Comparison of ENCODE assay signal across 26 cellular contexts in the genomic region with DNA sequence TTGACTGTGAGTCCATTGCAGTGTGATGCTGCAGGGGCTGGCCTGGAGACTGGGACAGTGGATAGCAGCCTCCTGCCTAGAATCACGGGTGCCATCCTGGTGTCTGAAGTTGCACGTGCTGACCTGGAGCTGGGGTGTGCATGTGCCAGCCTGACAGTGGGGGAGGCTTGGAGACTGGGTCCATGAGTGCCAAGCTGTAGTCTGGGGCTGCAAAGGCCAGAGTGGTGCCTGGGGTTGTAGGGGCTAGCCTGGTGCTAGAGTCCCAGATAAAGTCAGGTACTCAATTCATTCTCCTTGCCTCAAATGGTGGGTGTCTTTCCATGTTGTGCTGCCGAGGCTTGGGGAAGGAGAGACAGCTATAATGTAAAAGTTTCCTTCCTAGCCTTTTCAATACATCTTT.
DNase-seq lines count a peak whose midpoint lies in the region; ATAC-seq, FAIRE-seq and TF ChIP-seq lines count a peak whose summit lies in the region.
"Had no signal": no experiment of that assay in that cellular context is flagged by ENCODE, and none has a peak within 500 bp of the region (broad histone marks: within the 10 kb centered on the region; RNA-seq: fewer than 3 reads in every experiment).

No MANE protein-coding gene starts in this region.

- H3K9me3 ChIP-seq in H1 (ENCODE audit: insufficient read depth in 2 of 2, low read depth in 1 of 2, low read length in 1 of 2) (no peaks in the 10 kb centered on the region), neuronal stem cell (replicated peaks in 1 of 2; ENCODE audit: control insufficient read depth in 2 of 2, insufficient read depth in 1 of 2, low read depth in 1 of 2, low read length in 2 of 2) (peaks cover 2 to 30% of the 10 kb centered on the region in 2 donors), aorta (ENCODE audit: control insufficient read depth, low read length) (no peaks in the 10 kb centered on the region)
- H3K9me3 ChIP-seq: A549, BE2C, HAP-1 had no signal

- no peaks in the 10 kb centered on the region for H3K79me2 ChIP-seq in H1 (ENCODE audit: control insufficient read depth in 1 of 2, insufficient read depth in 2 of 2, low read length in 2 of 2)

- H4K8ac ChIP-seq in H1 (ENCODE audit: extremely low read depth, insufficient read depth, low read length) (no peak overlapping the region), neuronal stem cell (ENCODE audit: low read depth, low read length) (no peak overlapping the region)

- H3K18ac ChIP-seq in H1 (ENCODE audit: extremely low read depth, low read length) (no peak overlapping the region), neuronal stem cell (ENCODE audit: low read length) (peak overlapping the region; percentile 92)

- no peak for FAIRE-seq in H1 (lab: Jason Lieb, UNC)
- FAIRE-seq: A549, D721Med, GM12878, GM19239, H54 had no signal

- H2BK20ac ChIP-seq in H1 (ENCODE audit: low read length), result 0 out of 2 replicates have a peak overlapping the region, but pooled peaks have one; percentile 48

- H2BK15ac ChIP-seq in H1 (ENCODE audit: low read length), result no peak overlapping the region
- peak overlapping the region; percentile 2 for H2BK15ac ChIP-seq in neuronal stem cell (ENCODE audit: low read length)

- TF ChIP-seq CTCF in H1 (IDR thresholded peaks at IDR 0.05; ENCODE audit: control extremely low read depth in 1 of 3, insufficient read depth in 1 of 3, low read depth in 1 of 3, low read length in 3 of 3), result no peak

- H3K27ac ChIP-seq in H1 (ENCODE audit: low read depth, low read length), result no peak overlapping the region
- H3K27ac ChIP-seq in neuronal stem cell (replicated peaks; ENCODE audit: low read length), result no peak overlapping the region
- H3K27ac ChIP-seq in aorta (ENCODE audit: low read depth in 1 of 2, low read length in 2 of 2), result no peak overlapping the region
- H3K27ac ChIP-seq: A549; BLaER1 treated with 17β-estradiol and CSF1 and Interleukin-3, amounts not matched to agents 10 nM and 100 nM had no signal

- H2AFZ ChIP-seq in H1 (ENCODE audit: low read length) (no peak overlapping the region), neuronal stem cell (ENCODE audit: low read length) (no peak overlapping the region)
- H2AFZ ChIP-seq: GM23338 had no signal

- H3K4ac ChIP-seq in H1 (replicated peaks; ENCODE audit: insufficient read length, low read depth, low read length) (no peak overlapping the region), neuronal stem cell (ENCODE audit: low read length) (peak overlapping the region; percentile 77)

- no peak overlapping the region for H3K23ac ChIP-seq in H1 (ENCODE audit: insufficient read length)
- H3K23ac ChIP-seq in neuronal stem cell (ENCODE audit: low read depth, low read length, poor library complexity), result no peak overlapping the region

- H3K4me2 ChIP-seq in H1 (ENCODE audit: insufficient read depth in 1 of 2, low read depth in 2 of 2, low read length in 2 of 2), result no peak overlapping the region
- no peak overlapping the region for H3K4me2 ChIP-seq in neuronal stem cell (ENCODE audit: insufficient read depth, low read length, poor library complexity, severe bottlenecking)
- H3K4me2 ChIP-seq: A549; BLaER1 treated with 17β-estradiol and CSF1 and Interleukin-3, amounts not matched to agents 10 nM and 100 nM; GM23338 had no signal

- H3K23me2 ChIP-seq in H1 (ENCODE audit: low read depth, low read length), result no peaks in the 10 kb centered on the region

- no peak overlapping the region for H2BK120ac ChIP-seq in H1 (replicated peaks; ENCODE audit: low read depth, low read length)
- H2BK120ac ChIP-seq in neuronal stem cell (ENCODE audit: low read depth, low read length), result no peak overlapping the region

- 88% methylated on average over 3 of the region's 3 CpGs; no CpG with 5 or more reads in 1 of the 2 experiments for WGBS in H1 (ENCODE audit: extremely low coverage in 1 of 2, insufficient coverage in 1 of 2, insufficient read length in 1 of 2, insufficient replicate concordance in 2 of 2, low coverage in 1 of 2, low lambda C conversion rate in 2 of 2, missing lambda C conversion rate in 1 of 2), 2 experiments
- WGBS in neuronal stem cell (ENCODE audit: extremely low coverage in 2 of 2, insufficient read length in 2 of 2, insufficient replicate concordance in 1 of 2), 2 donors, result no CpG with 5 or more reads among the region's 3 CpGs
- WGBS in aorta, 2 donors, result 94 to 100% methylated on average over 3 of the region's 3 CpGs

- H3K9ac ChIP-seq in H1 (replicated peaks in 1 of 4; ENCODE audit: extremely low read depth in 1 of 4, low read depth in 3 of 4, low read length in 3 of 4) (no peak overlapping the region), neuronal stem cell (ENCODE audit: low read depth, low read length, poor library complexity) (no peak overlapping the region)
- H3K9ac ChIP-seq: BLaER1 treated with 17β-estradiol and CSF1 and Interleukin-3, amounts not matched to agents 10 nM and 100 nM had no signal

- no peak overlapping the region for H4K91ac ChIP-seq in H1 (replicated peaks; ENCODE audit: insufficient read length, low read length)
- H4K91ac ChIP-seq in neuronal stem cell (ENCODE audit: low read depth, low read length, poor library complexity), result peak overlapping the region; percentile 85

- CTCF ChIA-PET in H1 (lab: Charles Lee; ENCODE audit: partially characterized antibody), result interaction anchor here (0.6 kb wide), 1 partner anchor 26 kb away, joined by 4 read pairs; no protein-coding TSS in a partner anchor

- TF ChIP-seq EP300 in H1 (IDR thresholded peaks at IDR 0.05; ENCODE audit: borderline replicate concordance in 1 of 2, low read depth in 2 of 2, low read length in 2 of 2), result no peak

- no peak overlapping the region for H2AK5ac ChIP-seq in H1 (ENCODE audit: low read depth, low read length)
- peak overlapping the region; percentile 25 for H2AK5ac ChIP-seq in neuronal stem cell (ENCODE audit: low read depth, low read length)

- intact Hi-C loops in left ventricle myocardium superior (cut with micrococcal nuclease) (no loop called here), Right ventricle myocardium superior (cut with DNase I) (no loop called here), aorta (cut with DNase I) (no loop called here)

- POLR2A ChIA-PET in H1 (lab: Charles Lee; ENCODE audit: partially characterized antibody), result no interaction called here

- H3K4me1 ChIP-seq in H1 (replicated peaks in 1 of 4; ENCODE audit: control insufficient read depth in 3 of 4, insufficient read depth in 4 of 4, low read length in 3 of 4), result no peaks in the 10 kb centered on the region
- peaks cover 3% of the 10 kb centered on the region in 2 donors for H3K4me1 ChIP-seq in neuronal stem cell (ENCODE audit: control insufficient read depth in 2 of 2, insufficient read depth in 1 of 2, low read depth in 1 of 2, low read length in 2 of 2)
- peaks cover 0 to 6% of the 10 kb centered on the region in 2 donors for H3K4me1 ChIP-seq in aorta (ENCODE audit: control insufficient read depth in 1 of 2, insufficient read depth in 2 of 2, low read length in 2 of 2)
- H3K4me1 ChIP-seq: A549; BE2C; BLaER1 treated with 17β-estradiol and CSF1 and Interleukin-3, amounts not matched to agents 10 nM and 100 nM; HAP-1 had no signal

- no peak for DNase-seq in left ventricle myocardium superior
- no peak for DNase-seq in Right ventricle myocardium superior
- no peak for DNase-seq in H1 (ENCODE audit: low read depth in 1 of 2, low spot score in 2 of 2)
- DNase-seq in neuronal stem cell (ENCODE audit: low spot score), result no peak
- DNase-seq in aorta, result no peak
- no peak for DNase-seq in activated gamma-delta T cell (lab: John Stamatoyannopoulos, UW)
- DNase-seq: 8988T; ACHN; AML-193; BE2C; CD4-positive, alpha-beta T cell; CD8-positive, alpha-beta memory T cell; DMS 273 treated with DMSO at 0.1 percent for 48 hours; DMS79; EL; GDM1; HFFc6 had no signal

- H4K5ac ChIP-seq in H1 (ENCODE audit: insufficient read length, low read depth, low read length), result no peak overlapping the region

- no peaks in the 10 kb centered on the region for H3K27me3 ChIP-seq in H1 (replicated peaks in 1 of 4; ENCODE audit: control insufficient read depth in 3 of 4, extremely low read depth in 1 of 4, insufficient read depth in 3 of 4, low read length in 3 of 4)
- no peaks in the 10 kb centered on the region for H3K27me3 ChIP-seq in neuronal stem cell (ENCODE audit: control insufficient read depth in 3 of 3, insufficient read depth in 3 of 3, low read depth in 1 of 3, low read length in 3 of 3)
- H3K27me3 ChIP-seq in aorta (ENCODE audit: control insufficient read depth in 1 of 2, insufficient read depth in 2 of 2, low read length in 1 of 2), result no peaks in the 10 kb centered on the region
- H3K27me3 ChIP-seq: BE2C; BLaER1 treated with 17β-estradiol and CSF1 and Interleukin-3, amounts not matched to agents 10 nM and 100 nM had no signal

- no peaks in the 10 kb centered on the region for H4K20me1 ChIP-seq in H1 (replicated peaks in 1 of 2; ENCODE audit: control insufficient read depth in 1 of 2, insufficient read depth in 2 of 2, low read length in 2 of 2)
- H4K20me1 ChIP-seq: BLaER1 treated with 17β-estradiol and CSF1 and Interleukin-3, amounts not matched to agents 10 nM and 100 nM had no signal

- TF ChIP-seq RAD21 in H1 (IDR thresholded peaks at IDR 0.05 in 1 of 2, conservative IDR thresholded peaks at IDR 0.05 in 1 of 2; ENCODE audit: low read depth in 2 of 2, low read length in 2 of 2), result no peak

- no peak for TF ChIP-seq POLR2A in H1 (IDR thresholded peaks at IDR 0.05; ENCODE audit: control extremely low read depth in 1 of 2, low read depth in 2 of 2, low read length in 2 of 2)

- H3K14ac ChIP-seq in H1 (ENCODE audit: insufficient read length), result no peak overlapping the region
- peak overlapping the region; percentile 99 for H3K14ac ChIP-seq in neuronal stem cell (ENCODE audit: low read length)

- no peak overlapping the region for H3K56ac ChIP-seq in H1 (replicated peaks; ENCODE audit: insufficient read length, low read depth, low read length)

- no peak overlapping the region for H3K4me3 ChIP-seq in H1 (ENCODE audit: extremely low read depth in 1 of 4, insufficient read depth in 2 of 4, low read depth in 3 of 4, low read length in 4 of 4)
- no peak overlapping the region for H3K4me3 ChIP-seq in neuronal stem cell (ENCODE audit: low read length in 2 of 2)
- H3K4me3 ChIP-seq in aorta (ENCODE audit: low read length in 2 of 2), result no peak overlapping the region
- H3K4me3 ChIP-seq: A549; BLaER1 treated with 17β-estradiol and CSF1 and Interleukin-3, amounts not matched to agents 10 nM and 100 nM; GM12878; GM23338; HAP-1 had no signal

- H2BK5ac ChIP-seq in H1 (ENCODE audit: low read depth, low read length) (no peak overlapping the region; the same call in 1 of the 2 replicates), neuronal stem cell (ENCODE audit: low read length) (peak overlapping the region; percentile 82)

- peak; percentile 34 for ATAC-seq in left ventricle myocardium superior
- ATAC-seq in Right ventricle myocardium superior (ENCODE audit: poor library complexity), result no peak
- peak; percentile 36 for ATAC-seq in aorta (ENCODE audit: low FRiP score)
- no peak for ATAC-seq in HG03196 (IDR thresholded peaks at IDR 0.05; ENCODE audit: unreplicated experiment)
- ATAC-seq: A549, GM12878, GM23338 had no signal

- no peaks in the 10 kb centered on the region for H3K79me1 ChIP-seq in H1 (ENCODE audit: low read depth, low read length)
- no peaks in the 10 kb centered on the region for H3K79me1 ChIP-seq in neuronal stem cell (ENCODE audit: low read depth, low read length)

- H2BK12ac ChIP-seq in H1 (ENCODE audit: low read depth, low read length) (no peak overlapping the region), neuronal stem cell (ENCODE audit: low read length) (peak overlapping the region; percentile 41)

- no peaks in the 10 kb centered on the region for H3K36me3 ChIP-seq in H1 (ENCODE audit: control insufficient read depth in 2 of 4, insufficient read depth in 4 of 4, low read length in 3 of 4)
- no peaks in the 10 kb centered on the region for H3K36me3 ChIP-seq in neuronal stem cell (replicated peaks in 1 of 2; ENCODE audit: control insufficient read depth in 2 of 2, insufficient read depth in 2 of 2, low read length in 2 of 2)
- no peaks in the 10 kb centered on the region for H3K36me3 ChIP-seq in aorta (ENCODE audit: control insufficient read depth in 1 of 2, insufficient read depth in 2 of 2, low read length in 1 of 2)
- H3K36me3 ChIP-seq: BE2C; BLaER1 treated with 17β-estradiol and CSF1 and Interleukin-3, amounts not matched to agents 10 nM and 100 nM; HAP-1 had no signal

Comparison
In these comparisons a context has a peak if more than half of its experiments do, and no peak if none do; other contexts are left out.
1. ATAC-seq: peak in left ventricle myocardium superior (single experiment) and aorta (single experiment); none in Right ventricle myocardium superior (single experiment) and HG03196 (single experiment).